ENCODE assay signal across 8 cellular contexts in the genomic region with DNA sequence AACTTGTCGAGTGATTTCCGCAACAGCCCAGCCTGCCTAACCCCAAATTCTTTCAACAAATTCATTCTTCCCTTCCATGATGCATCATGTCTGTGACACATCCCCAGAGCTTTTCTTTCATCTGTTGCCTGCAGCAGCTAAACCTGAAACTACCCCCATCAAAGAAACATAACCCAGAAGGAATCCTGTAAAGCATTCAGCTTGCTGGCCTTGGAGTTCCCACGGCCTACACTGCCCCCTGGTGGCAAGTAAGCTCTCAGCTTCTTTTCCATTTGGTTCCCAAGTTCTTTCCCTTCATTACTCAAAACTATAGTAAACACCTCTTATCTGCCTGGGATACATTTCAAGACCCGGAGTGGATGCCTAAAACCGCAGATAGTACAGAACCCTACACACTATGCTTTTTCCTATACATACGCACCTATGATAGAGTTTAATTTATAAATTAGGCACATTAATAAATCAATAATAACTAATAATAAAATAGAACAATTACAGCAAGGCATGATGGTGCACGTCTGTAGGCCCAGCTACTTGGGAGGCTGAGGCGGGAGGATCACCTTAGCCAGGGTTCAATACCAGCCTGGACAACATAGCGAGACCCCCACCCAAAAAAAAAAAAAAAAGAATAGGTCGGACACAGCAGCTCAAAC. TPM values are rescaled to one million over a fixed set of nuclear protein-coding genes. Genes with fewer than 3 reads are reported as not detected.
DNase-seq lines count a peak whose midpoint lies in the region; ATAC-seq and TF ChIP-seq lines count a peak whose summit lies in the region.

No MANE protein-coding gene starts in this region.

- ATAC-seq in HG03280 (IDR thresholded peaks at IDR 0.05; ENCODE audit: unreplicated experiment) = no peak

- TF ChIP-seq CTCF in VCaP (conservative IDR thresholded peaks at IDR 0.05) = peak; percentile 93

- no peak overlapping the region for H3K27ac ChIP-seq in VCaP

- DNase-seq in A172 (ENCODE audit: low spot score) (peak; percentile 90), GM19238 (ENCODE audit: insufficient read length, low spot score) (peak; percentile 52), NCI-H2171 (lab: John Stamatoyannopoulos, UW) (peak; percentile 61), brain pericyte (ENCODE audit: low read depth, low spot score) (peak; percentile 45), iris pigment epithelial cell (ENCODE audit: low read depth) (peak; percentile 95)
- peak; percentile 87 for DNase-seq in stimulated activated CD4-positive, alpha-beta T cell treated with anti-CD3 and anti-CD28 coated beads, Interleukin-15, amount 100 ng/mL, for 24 hours

RNA-seq across cellular contexts. Expression of a gene that starts 7.4 kb away (rescaled TPM):
- 44.0 and 45.7 TPM in 2 replicates for total RNA-seq in A172 (2014; rRNA removed; shearing (Covaris generic))

RNA-seq across cellular contexts. Expression of a gene that starts 13.4 kb away (rescaled TPM):
- total RNA-seq in A172 (2014; rRNA removed; shearing (Covaris generic)) = 0.62 TPM in 1 of 2 replicates, not detected in the other

RNA-seq across cellular contexts. Expression of a gene that starts 15.0 kb away (rescaled TPM):
- total RNA-seq in A172 (2014; rRNA removed; shearing (Covaris generic)) = 9.8 and 10.9 TPM in 2 replicates

RNA-seq across cellular contexts. Expression of a gene that starts 54.2 kb away (rescaled TPM):
- 0.43 TPM in 1 of 2 replicates, not detected in the other for total RNA-seq in A172 (2014; rRNA removed; shearing (Covaris generic))

RNA-seq across cellular contexts. Expression of a gene that starts 55.8 kb away (rescaled TPM):
- 53.9 and 57.1 TPM in 2 replicates for total RNA-seq in A172 (2014; rRNA removed; shearing (Covaris generic))

Comparison
In these comparisons a context has a peak if more than half of its experiments do, and no peak if none do; other contexts are left out.
1. DNase-seq: peak in every context shown above with its lines; median percentile 95 in iris pigment epithelial cell; 90 in A172; 87 in stimulated activated CD4-positive, alpha-beta T cell treated with anti-CD3 and anti-CD28 coated beads, Interleukin-15, amount 100 ng/mL, for 24 hours; 61 in NCI-H2171; 52 in GM19238; 45 in brain pericyte.